9 cellular contexts compared by ENCODE assay signal in genomic region chr5:81755320-81755719, GRCh38. TPM values are rescaled to one million over a fixed set of nuclear protein-coding genes. Genes with fewer than 3 reads are reported as not detected.
DNase-seq lines count a peak whose midpoint lies in the region; ATAC-seq, FAIRE-seq and TF ChIP-seq lines count a peak whose summit lies in the region.
"Had no signal": no experiment of that assay in that cellular context is flagged by ENCODE, and none has a peak within 500 bp of the region (broad histone marks: within the 10 kb centered on the region; RNA-seq: fewer than 3 reads in every experiment).

No MANE protein-coding gene starts in this region.

- DNase-seq in HPDE6-E6E7 (ENCODE audit: extremely low spot score): peak; percentile 67
- DNase-seq in astrocyte (ENCODE audit: low read depth): peak; percentile 93
- DNase-seq in iPS-NIHi7 (ENCODE audit: extremely low spot score): peak; percentile 70
- no peak for DNase-seq in thoracic aorta (ENCODE audit: low spot score)
- no peak for DNase-seq in CD8-positive, alpha-beta memory T cell
- no peak for DNase-seq in activated CD4-positive, CD25-positive, alpha-beta regulatory T cell (lab: John Stamatoyannopoulos, UW)

- no peaks in the 10 kb centered on the region for H3K9me3 Mint-ChIP-seq in astrocyte (ENCODE audit: unreplicated experiment)
- H3K9me3 Mint-ChIP-seq in CD8-positive, alpha-beta memory T cell: no peaks in the 10 kb centered on the region

- H3K9me3 ChIP-seq in astrocyte (ENCODE audit: insufficient read depth, low read depth, low read length) (no peaks in the 10 kb centered on the region), thoracic aorta (no peaks in the 10 kb centered on the region)
- H3K9me3 ChIP-seq in CD8-positive, alpha-beta memory T cell (ENCODE audit: low read length): no peaks in the 10 kb centered on the region

- no peaks in the 10 kb centered on the region for H4K20me1 ChIP-seq in astrocyte (ENCODE audit: insufficient read depth, low read length)

- H3K4me1 ChIP-seq in astrocyte (ENCODE audit: insufficient read depth, low read length) (peaks cover 17% of the 10 kb centered on the region), thoracic aorta (ENCODE audit: control insufficient read depth in 1 of 2, low read depth in 2 of 2) (peaks cover 19 to 41% of the 10 kb centered on the region in 2 donors)
- peaks cover 11% of the 10 kb centered on the region for H3K4me1 ChIP-seq in CD8-positive, alpha-beta memory T cell (ENCODE audit: insufficient read depth, low read length)

- H3K27ac Mint-ChIP-seq in astrocyte (ENCODE audit: unreplicated experiment): peak overlapping the region; percentile 93
- H3K27ac Mint-ChIP-seq in CD8-positive, alpha-beta memory T cell: no peak overlapping the region

- H3K9ac ChIP-seq in astrocyte (ENCODE audit: low read length): no peak overlapping the region

- H2AFZ ChIP-seq in astrocyte (ENCODE audit: low read depth, low read length): no peak overlapping the region

- H3K4me3 ChIP-seq in astrocyte (ENCODE audit: insufficient read depth, low read depth, low read length) (no peak overlapping the region), thoracic aorta (peak overlapping the region; percentile 38)
- H3K4me3 ChIP-seq in CD8-positive, alpha-beta memory T cell (ENCODE audit: low read length): no peak overlapping the region

- H3K4me2 ChIP-seq in astrocyte (ENCODE audit: low read length): peak overlapping the region; percentile 69

- TF ChIP-seq CTCF in astrocyte (IDR thresholded peaks at IDR 0.05; ENCODE audit: insufficient read depth, low read depth, low read length): no peak
- TF ChIP-seq CTCF in thoracic aorta (IDR thresholded peaks at IDR 0.05): no peak

- H3K79me2 ChIP-seq in astrocyte (ENCODE audit: insufficient read depth, low read length): no peaks in the 10 kb centered on the region

- no peaks in the 10 kb centered on the region for H3K27me3 ChIP-seq in astrocyte (ENCODE audit: insufficient read depth, low read length)
- H3K27me3 ChIP-seq in thoracic aorta (replicated peaks; ENCODE audit: insufficient read depth): no peaks in the 10 kb centered on the region
- H3K27me3 ChIP-seq in CD8-positive, alpha-beta memory T cell (ENCODE audit: insufficient read depth, low read length, poor library complexity, severe bottlenecking): no peaks in the 10 kb centered on the region

- H3K4me3 Mint-ChIP-seq in astrocyte (ENCODE audit: unreplicated experiment): peak overlapping the region; percentile 57
- H3K4me3 Mint-ChIP-seq in CD8-positive, alpha-beta memory T cell: no peak overlapping the region

- peak; percentile 96 for FAIRE-seq in astrocyte (lab: Jason Lieb, UNC)

- POLR2A ChIA-PET in CD8-positive, alpha-beta memory T cell (lab: Charles Lee): interaction anchor here (0.7 kb wide), 1 partner anchor 97 kb away, joined by 3 read pairs; no protein-coding TSS in a partner anchor

- H3K36me3 Mint-ChIP-seq in astrocyte (ENCODE audit: low read depth, unreplicated experiment): no peaks in the 10 kb centered on the region
- H3K36me3 Mint-ChIP-seq in CD8-positive, alpha-beta memory T cell: peaks cover 0 to 3% (median 0%) of the 10 kb centered on the region in 3 donors

- no peaks in the 10 kb centered on the region for H3K27me3 Mint-ChIP-seq in astrocyte (ENCODE audit: low read depth, unreplicated experiment)
- H3K27me3 Mint-ChIP-seq in CD8-positive, alpha-beta memory T cell: peaks cover 7% of the 10 kb centered on the region in 2 donors

- ATAC-seq in thoracic aorta (ENCODE audit: insufficient number of reproducible peaks, low FRiP score, low read depth) (peak; percentile 74), HG02571 (IDR thresholded peaks at IDR 0.05; ENCODE audit: unreplicated experiment) (no peak), GM19035 (IDR thresholded peaks at IDR 0.05; ENCODE audit: unreplicated experiment) (no peak)
- ATAC-seq: left colon had no signal

- H3K4me1 Mint-ChIP-seq in astrocyte (ENCODE audit: low read depth, unreplicated experiment): peaks cover 32% of the 10 kb centered on the region
- peaks cover 0 to 8% (median 3%) of the 10 kb centered on the region in 3 donors for H3K4me1 Mint-ChIP-seq in CD8-positive, alpha-beta memory T cell

- peak overlapping the region; percentile 55 for H3K27ac ChIP-seq in astrocyte (ENCODE audit: low read depth, low read length)
- peak overlapping the region; percentile 76 to 80 for H3K27ac ChIP-seq in thoracic aorta
- H3K27ac ChIP-seq in CD8-positive, alpha-beta memory T cell (ENCODE audit: low read depth, low read length): no peak overlapping the region

- CTCF ChIA-PET in CD8-positive, alpha-beta memory T cell (lab: Charles Lee): interaction anchor here (1.4 kb wide), 1 partner anchor 83 kb away, joined by 3 read pairs; no protein-coding TSS in a partner anchor

- H3K36me3 ChIP-seq in astrocyte (ENCODE audit: insufficient read depth, low read length) (no peaks in the 10 kb centered on the region), thoracic aorta (no peaks in the 10 kb centered on the region)
- H3K36me3 ChIP-seq in CD8-positive, alpha-beta memory T cell (ENCODE audit: insufficient read depth, low read length): no peaks in the 10 kb centered on the region

RNA-seq across cellular contexts. Expression of gene SSBP2, which starts 4.4 kb away (rescaled TPM):
- total RNA-seq in astrocyte: 59.8 and 73.2 TPM in 2 replicates
- 10 to 100 TPM; 23.7 to 75.0 TPM for total RNA-seq in thoracic aorta
- total RNA-seq in CD8-positive, alpha-beta memory T cell: 10 to 100 TPM in 1 of 2 experiments, 1 to 10 TPM in 1; 9.2 to 10.4 TPM
- polyA plus RNA-seq in CD8-positive, alpha-beta memory T cell: 21.8 TPM

Comparison
In these comparisons a context has a peak if more than half of its experiments do, and no peak if none do; other contexts are left out.
1. DNase-seq: peak in HPDE6-E6E7 (single experiment), astrocyte (single experiment) and iPS-NIHi7 (single experiment); none in thoracic aorta (single experiment), CD8-positive, alpha-beta memory T cell (0 of 5) and activated CD4-positive, CD25-positive, alpha-beta regulatory T cell (0 of 4).